In the genomic region with DNA sequence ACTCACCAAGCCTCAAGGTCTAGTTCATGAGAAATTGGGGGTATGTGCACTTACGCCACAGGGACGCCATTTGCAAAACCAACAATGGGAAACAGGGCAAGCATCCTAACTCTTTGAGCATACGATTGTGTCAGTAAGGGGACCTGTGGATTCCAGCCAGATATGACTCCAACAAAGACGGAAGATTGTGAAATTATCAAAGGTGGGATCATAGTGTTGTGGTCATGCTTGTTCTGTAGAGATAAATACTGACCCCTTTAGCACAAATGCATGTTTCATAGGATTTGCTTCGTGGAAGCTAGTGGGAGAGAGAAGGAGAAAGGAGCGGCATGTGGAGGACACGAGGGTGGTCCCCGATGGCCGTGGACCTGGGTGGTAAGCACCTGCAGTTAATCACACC, we compare ENCODE assay signal across 17 cellular contexts. TPM values are rescaled to one million over a fixed set of nuclear protein-coding genes. Genes with fewer than 3 reads are reported as not detected.
A peak's percentile ranks its signal among the peaks of the same experiment; 100 is the strongest.
DNase-seq lines count a peak whose midpoint lies in the region; ATAC-seq, FAIRE-seq and TF ChIP-seq lines count a peak whose summit lies in the region.
"Had no signal": no experiment of that assay in that cellular context is flagged by ENCODE, and none has a peak within 500 bp of the region (broad histone marks: within the 10 kb centered on the region; RNA-seq: fewer than 3 reads in every experiment).

No MANE protein-coding gene starts in this region.

- H3K27me3 Mint-ChIP-seq in stimulated activated naive CD8-positive, alpha-beta T cell treated with anti-CD3 and anti-CD28 coated beads, Interleukin-15, Interleukin-2, amounts not matched to agents 100 ng/mL and 50 ng/mL, for 24 hours = no peaks in the 10 kb centered on the region
- no peaks in the 10 kb centered on the region for H3K27me3 Mint-ChIP-seq in activated CD8-positive, alpha-beta T cell treated with anti-CD3 and anti-CD28 coated beads for 36 hours
- H3K27me3 Mint-ChIP-seq in immature natural killer cell (ENCODE audit: low read depth in 3 of 3) = peaks cover 1 to 7% (median 3%) of the 10 kb centered on the region in 3 donors

- peaks cover 30% of the 10 kb centered on the region for H3K36me3 Mint-ChIP-seq in stimulated activated naive CD8-positive, alpha-beta T cell treated with anti-CD3 and anti-CD28 coated beads, Interleukin-15, Interleukin-2, amounts not matched to agents 100 ng/mL and 50 ng/mL, for 24 hours (ENCODE audit: low read depth)
- H3K36me3 Mint-ChIP-seq in activated CD8-positive, alpha-beta T cell treated with anti-CD3 and anti-CD28 coated beads for 36 hours (ENCODE audit: low read depth) = peaks cover 36% of the 10 kb centered on the region
- no peaks in the 10 kb centered on the region for H3K36me3 Mint-ChIP-seq in immature natural killer cell

- no peak overlapping the region for H3K4me3 Mint-ChIP-seq in stimulated activated naive CD8-positive, alpha-beta T cell treated with anti-CD3 and anti-CD28 coated beads, Interleukin-15, Interleukin-2, amounts not matched to agents 100 ng/mL and 50 ng/mL, for 24 hours
- H3K4me3 Mint-ChIP-seq in activated CD8-positive, alpha-beta T cell treated with anti-CD3 and anti-CD28 coated beads for 36 hours = no peak overlapping the region
- peak overlapping the region in 3 of 5 donors; percentile 8 to 32 (median 12) for H3K4me3 Mint-ChIP-seq in immature natural killer cell

- no peak for ATAC-seq in stimulated activated naive CD8-positive, alpha-beta T cell treated with anti-CD3 and anti-CD28 coated beads, Interleukin-15, Interleukin-2, amounts not matched to agents 100 U/mL and 50 U/mL, for 24 hours
- ATAC-seq in activated CD8-positive, alpha-beta T cell treated with anti-CD3 and anti-CD28 coated beads for 36 hours = no peak
- ATAC-seq in HG03280 (IDR thresholded peaks at IDR 0.05; ENCODE audit: unreplicated experiment) = no peak
- ATAC-seq: pancreas had no signal

- intact Hi-C loops in activated CD8-positive, alpha-beta T cell treated with anti-CD3 and anti-CD28 coated beads for 36 hours (cut with micrococcal nuclease) = no loop called here

- H3K27ac Mint-ChIP-seq in stimulated activated naive CD8-positive, alpha-beta T cell treated with anti-CD3 and anti-CD28 coated beads, Interleukin-15, Interleukin-2, amounts not matched to agents 100 ng/mL and 50 ng/mL, for 24 hours = peak overlapping the region; percentile 75
- H3K27ac Mint-ChIP-seq in activated CD8-positive, alpha-beta T cell treated with anti-CD3 and anti-CD28 coated beads for 36 hours = peak overlapping the region; percentile 72
- peak overlapping the region; percentile 92 to 95 (median 92) for H3K27ac Mint-ChIP-seq in immature natural killer cell

- POLR2A ChIA-PET in activated CD8-positive, alpha-beta T cell treated with anti-CD3 and anti-CD28 coated beads for 36 hours (lab: Charles Lee) = no interaction called here

- peaks cover 5% of the 10 kb centered on the region for H3K9me3 Mint-ChIP-seq in stimulated activated naive CD8-positive, alpha-beta T cell treated with anti-CD3 and anti-CD28 coated beads, Interleukin-15, Interleukin-2, amounts not matched to agents 100 ng/mL and 50 ng/mL, for 24 hours
- H3K9me3 Mint-ChIP-seq in activated CD8-positive, alpha-beta T cell treated with anti-CD3 and anti-CD28 coated beads for 36 hours = peaks cover 2% of the 10 kb centered on the region
- H3K9me3 Mint-ChIP-seq in immature natural killer cell = no peaks in the 10 kb centered on the region

- H3K4me1 Mint-ChIP-seq in stimulated activated naive CD8-positive, alpha-beta T cell treated with anti-CD3 and anti-CD28 coated beads, Interleukin-15, Interleukin-2, amounts not matched to agents 100 ng/mL and 50 ng/mL, for 24 hours (ENCODE audit: low read depth) = peaks cover 78% of the 10 kb centered on the region
- H3K4me1 Mint-ChIP-seq in activated CD8-positive, alpha-beta T cell treated with anti-CD3 and anti-CD28 coated beads for 36 hours (ENCODE audit: low read depth) = peaks cover 70% of the 10 kb centered on the region
- H3K4me1 Mint-ChIP-seq in immature natural killer cell = peaks cover 81 to 84% of the 10 kb centered on the region in 2 donors

- no peak for TF ChIP-seq CTCF in activated CD8-positive, alpha-beta T cell treated with anti-CD3 and anti-CD28 coated beads for 36 hours (IDR thresholded peaks at IDR 0.05)

- CTCF ChIA-PET in activated CD8-positive, alpha-beta T cell treated with anti-CD3 and anti-CD28 coated beads for 36 hours (lab: Charles Lee) = interaction anchor here (1.0 to 3.1 kb wide), 4 partner anchors 12 to 89 kb away, joined by 3 to 13 read pairs (median 4); no protein-coding TSS in a partner anchor

- FAIRE-seq in RCC 7860 (lab: Jason Lieb, UNC) = no peak
- FAIRE-seq: pancreas had no signal

- DNase-seq in stimulated activated naive CD8-positive, alpha-beta T cell treated with anti-CD3 and anti-CD28 coated beads, Interleukin-15, Interleukin-2, amounts not matched to agents 100 U/mL and 50 U/mL, for 24 hours = no peak
- no peak for DNase-seq in activated CD8-positive, alpha-beta T cell treated with anti-CD3 and anti-CD28 coated beads for 36 hours
- DNase-seq in immature natural killer cell (no peak), AG08395 (ENCODE audit: low spot score) (no peak), RCC 7860 (ENCODE audit: low spot score) (no peak)
- DNase-seq: activated CD8-positive, alpha-beta memory T cell treated with anti-CD3 and anti-CD28 coated beads, Interleukin-2, amount 50 U/mL, for 4 hours; adrenal gland; Calu3; dorsolateral prefrontal cortex; HCEC 1CT; KG1; left ventricle myocardium inferior; NCI-H2029; NCI-H446 treated with DMSO at 0.1 percent for 48 hours; pancreas had no signal

RNA-seq across cellular contexts. Expression of gene GATAD2A, which starts 37.8 kb away (rescaled TPM):
- 100 to 1,000 TPM; 132 to 136 TPM for total RNA-seq in activated CD8-positive, alpha-beta T cell treated with anti-CD3 and anti-CD28 coated beads for 36 hours
- polyA plus RNA-seq in immature natural killer cell = 10 to 100 TPM in 2 of 3 donors, 1 to 10 TPM in 1; 8.8 to 48.5 (median 21.0) TPM

Comparison
In these comparisons a context has a peak if more than half of its experiments do, and no peak if none do; other contexts are left out.
1. H3K4me3 Mint-ChIP-seq: peak in immature natural killer cell (3 of 5); none in stimulated activated naive CD8-positive, alpha-beta T cell treated with anti-CD3 and anti-CD28 coated beads, Interleukin-15, Interleukin-2, amounts not matched to agents 100 ng/mL and 50 ng/mL, for 24 hours (single experiment) and activated CD8-positive, alpha-beta T cell treated with anti-CD3 and anti-CD28 coated beads for 36 hours (single experiment).
2. Peak in every context shown above with its lines, with median percentiles within 50 percentile points of each other: H3K27ac Mint-ChIP-seq.